9 cellular contexts compared by ENCODE assay signal in the genomic region with DNA sequence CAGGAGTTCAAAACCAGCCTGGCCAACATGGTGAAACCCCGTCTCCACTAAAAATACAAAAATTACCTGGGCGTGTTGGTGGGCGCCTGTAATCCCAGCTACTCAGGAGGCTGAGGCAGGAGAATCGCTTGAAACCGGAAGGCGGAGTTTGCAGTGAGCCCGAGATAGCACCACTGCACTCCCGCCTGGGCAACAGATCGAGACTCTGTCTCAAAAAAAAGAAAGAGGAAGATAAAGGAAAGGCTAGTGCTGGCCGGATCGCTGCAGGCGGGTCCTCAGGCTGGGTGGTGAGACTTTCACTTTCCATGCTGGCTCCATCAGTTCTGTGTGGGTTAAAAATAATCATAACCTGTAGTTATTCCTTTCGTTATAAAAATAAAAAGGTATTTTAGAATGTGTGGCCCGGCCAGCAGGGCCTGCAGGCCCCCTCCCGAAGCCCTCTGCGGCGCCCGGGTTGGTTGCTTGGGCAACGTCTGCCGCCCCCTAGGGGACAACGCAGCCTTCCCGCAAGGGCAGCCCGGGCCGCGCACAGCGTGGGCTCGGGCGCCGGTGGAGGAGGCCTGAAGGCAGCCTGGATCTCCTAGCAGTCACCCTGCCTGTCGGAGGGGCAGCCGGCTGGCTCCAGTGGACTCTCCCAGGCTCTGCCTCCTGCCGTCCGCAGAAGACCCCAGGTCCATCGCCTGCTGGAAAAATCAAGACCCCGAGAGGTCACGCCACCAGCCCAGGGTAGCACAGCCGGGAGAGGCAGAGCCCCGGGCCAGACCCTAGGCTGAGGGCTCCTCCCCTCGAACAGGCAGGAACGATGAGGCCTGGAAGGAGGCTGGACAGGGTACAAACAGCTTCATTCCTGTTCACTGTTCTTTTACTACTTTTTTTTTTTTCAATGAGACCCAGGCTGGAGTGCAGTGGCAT. TPM values are rescaled to one million over a fixed set of nuclear protein-coding genes. Genes with fewer than 3 reads are reported as not detected.
DNase-seq lines count a peak whose midpoint lies in the region; ATAC-seq and TF ChIP-seq lines count a peak whose summit lies in the region.
"Had no signal": no experiment of that assay in that cellular context is flagged by ENCODE, and none has a peak within 500 bp of the region (broad histone marks: within the 10 kb centered on the region; RNA-seq: fewer than 3 reads in every experiment).

No MANE protein-coding gene starts in this region.

- H3K27me3 Mint-ChIP-seq in chondrocyte (ENCODE audit: low read depth), result no peaks in the 10 kb centered on the region

- CTCF ChIA-PET in AG04450 (lab: Charles Lee), result no interaction called here

- no peak overlapping the region for H3K27ac Mint-ChIP-seq in chondrocyte (ENCODE audit: unreplicated experiment)

- H3K4me3 ChIP-seq in AG04450 (ENCODE audit: low read depth, low read length) (no peak overlapping the region), lung (no peak overlapping the region)

- POLR2A ChIA-PET in AG04450 (lab: Yijun Ruan, JAX), result no interaction called here

- WGBS in lung, 2 donors, result 30 to 31% methylated on average over 40 of the region's 40 CpGs

- H3K27me3 ChIP-seq in AG04450 (ENCODE audit: control insufficient read depth, insufficient read depth, low read length), result no peaks in the 10 kb centered on the region
- no peaks in the 10 kb centered on the region for H3K27me3 ChIP-seq in lung (ENCODE audit: control insufficient read depth, insufficient read depth)

- TF ChIP-seq CTCF in AG04450 (IDR thresholded peaks at IDR 0.05; ENCODE audit: low read depth, low read length), result peak; percentile 70
- TF ChIP-seq CTCF in chondrocyte (IDR thresholded peaks at IDR 0.05), result peak; percentile 83
- TF ChIP-seq CTCF in lung (IDR thresholded peaks at IDR 0.05; ENCODE audit: control extremely low read depth, extremely low read depth), result peak; percentile 62

- H3K4me1 ChIP-seq in lung (ENCODE audit: control insufficient read depth in 2 of 2, insufficient read depth in 2 of 2, low read length in 2 of 2), result peaks cover 0 to 5% of the 10 kb centered on the region in 2 donors

- H3K9me3 Mint-ChIP-seq in chondrocyte (ENCODE audit: low read depth), result no peaks in the 10 kb centered on the region

- H3K9me3 ChIP-seq in AG04450 (ENCODE audit: control insufficient read depth, insufficient read depth, low read length) (no peaks in the 10 kb centered on the region), lung (ENCODE audit: control insufficient read depth in 2 of 2, insufficient read depth in 1 of 2, low read length in 1 of 2) (peaks cover 0 to 2% of the 10 kb centered on the region in 2 donors)

- no peaks in the 10 kb centered on the region for H3K36me3 Mint-ChIP-seq in chondrocyte (ENCODE audit: low read depth)

- peaks cover 5% of the 10 kb centered on the region for H3K4me1 Mint-ChIP-seq in chondrocyte (ENCODE audit: low read depth)

- no peak overlapping the region for H3K4me3 Mint-ChIP-seq in chondrocyte (ENCODE audit: unreplicated experiment)

- DNase-seq in AG04450 (ENCODE audit: low read depth, low spot score) (no peak), chondrocyte (ENCODE audit: low spot score) (no peak), lung (ENCODE audit: low spot score) (peak; percentile 72), NCI-H2081 (lab: John Stamatoyannopoulos, UW) (no peak)
- DNase-seq in activated CD4-positive, CD25-positive, alpha-beta regulatory T cell treated with anti-CD3 and anti-CD28 coated beads, Interleukin-2, amount 50 U/mL, for 16 hours (ENCODE audit: low read depth, low spot score), result peak; percentile 30
- DNase-seq in stimulated activated CD8-positive, alpha-beta memory T cell treated with anti-CD3 and anti-CD28 coated beads, Interleukin-15, amount 100 ng/mL, for 1 hour (ENCODE audit: low read depth), result peak; percentile 61

- no peaks in the 10 kb centered on the region for H3K36me3 ChIP-seq in lung (ENCODE audit: control insufficient read depth in 2 of 2, insufficient read depth in 2 of 2, low read length in 2 of 2)

- ATAC-seq in GM19351 (IDR thresholded peaks at IDR 0.05; ENCODE audit: unreplicated experiment) (peak; percentile 93), HG03460 (IDR thresholded peaks at IDR 0.05; ENCODE audit: unreplicated experiment) (peak; percentile 92), lung (ENCODE audit: insufficient read depth, low FRiP score) (peak; percentile 80)

- H3K27ac ChIP-seq in AG04450 (ENCODE audit: low read depth, low read length), result no peak overlapping the region
- H3K27ac ChIP-seq in lung (ENCODE audit: low read depth in 1 of 2, low read length in 1 of 2), result no peak overlapping the region

RNA-seq across cellular contexts. Expression of a gene that starts 5.0 kb away (rescaled TPM):
- polyA plus RNA-seq in AG04450 (2011; rRNA removed) (not detected in 2 replicates), lung (under 1 TPM; 0.02 to 0.06 TPM)
- polyA minus RNA-seq in AG04450 (2011; rRNA and poly(A)+ RNA removed), result not detected in 2 replicates
- total RNA-seq in chondrocyte (not detected in 3 replicates), lung (under 1 TPM in 1 of 2 donors, not detected in 1; 0.12 TPM)
- total RNA-seq: subcutaneous adipose tissue had no signal

RNA-seq across cellular contexts. Expression of a gene that starts 11.9 kb away (rescaled TPM):
- polyA plus RNA-seq in AG04450 (2011; rRNA removed) (21.3 and 26.1 TPM in 2 replicates), lung (10 to 100 TPM; 34.6 to 91.0 TPM)
- polyA minus RNA-seq in AG04450 (2011; rRNA and poly(A)+ RNA removed), result 14.6 and 16.1 TPM in 2 replicates
- total RNA-seq in chondrocyte (22.2 to 29.3 TPM (median 26.6 TPM) in 3 replicates), lung (10 to 100 TPM; 45.6 to 75.3 TPM)

RNA-seq across cellular contexts. Expression of a gene that starts 58.1 kb away (rescaled TPM):
- 16.0 and 16.8 TPM in 2 replicates for polyA plus RNA-seq in AG04450 (2011; rRNA removed)
- 10.6 and 17.5 TPM in 2 replicates for polyA minus RNA-seq in AG04450 (2011; rRNA and poly(A)+ RNA removed)
- total RNA-seq in chondrocyte, result 11.4 to 15.7 TPM (median 14.5 TPM) in 3 replicates
- 10 to 100 TPM; 12.1 to 12.6 TPM for total RNA-seq in lung
- polyA plus RNA-seq in lung, result 1 to 10 TPM; 6.1 to 7.7 TPM

Comparison
In these comparisons a context has a peak if more than half of its experiments do, and no peak if none do; other contexts are left out.
1. DNase-seq: peak in activated CD4-positive, CD25-positive, alpha-beta regulatory T cell treated with anti-CD3 and anti-CD28 coated beads, Interleukin-2, amount 50 U/mL, for 16 hours (single experiment), lung (single experiment) and stimulated activated CD8-positive, alpha-beta memory T cell treated with anti-CD3 and anti-CD28 coated beads, Interleukin-15, amount 100 ng/mL, for 1 hour (single experiment); none in AG04450 (single experiment), chondrocyte (single experiment) and NCI-H2081 (0 of 2).
2. Peak in every context shown above with its lines, with median percentiles within 50 percentile points of each other: CTCF ChIP-seq and ATAC-seq.